Comparison of ENCODE assay signal across 8 cellular contexts in genomic region chr6:141988954-141989705, GRCh38.
DNase-seq lines count a peak whose midpoint lies in the region; ATAC-seq, FAIRE-seq and TF ChIP-seq lines count a peak whose summit lies in the region.

No MANE protein-coding gene starts in this region.

- H3K4me3 ChIP-seq in OCI-LY1 (ENCODE audit: low read depth, low read length, poor library complexity, severe bottlenecking) (no peak overlapping the region), kidney (ENCODE audit: low read length in 2 of 2) (no peak overlapping the region), transverse colon (no peak overlapping the region)

- DNase-seq in NCI-H1105 treated with DMSO at 0.1 percent for 48 hours (lab: John Stamatoyannopoulos, UW) (peak; percentile 38), NCI-H1105 (lab: John Stamatoyannopoulos, UW) (no peak), astrocyte of the hippocampus (ENCODE audit: low read depth, low spot score) (peak; percentile 79), kidney (no peak), transverse colon (no peak)

- no peak for TF ChIP-seq EP300 in transverse colon (IDR thresholded peaks at IDR 0.05; ENCODE audit: low read depth)

- H3K4me1 ChIP-seq in OCI-LY1 (ENCODE audit: insufficient read depth, low read length, severe bottlenecking) (no peaks in the 10 kb centered on the region), kidney (ENCODE audit: control insufficient read depth in 1 of 2, insufficient read depth in 1 of 2, low read depth in 1 of 2, low read length in 2 of 2) (peaks cover 2 to 6% of the 10 kb centered on the region in 2 donors), transverse colon (no peaks in the 10 kb centered on the region)

- no peak for FAIRE-seq in kidney (lab: Jason Lieb, UNC)

- no peaks in the 10 kb centered on the region for H4K20me1 ChIP-seq in OCI-LY1 (ENCODE audit: insufficient read depth, low read length)

- H3K9me3 ChIP-seq in OCI-LY1 (ENCODE audit: low read length) (no peaks in the 10 kb centered on the region), kidney (ENCODE audit: control insufficient read depth in 1 of 2, low read length in 2 of 2) (no peaks in the 10 kb centered on the region), transverse colon (no peaks in the 10 kb centered on the region)

- H3K4me2 ChIP-seq in OCI-LY1 (ENCODE audit: low read length) = no peak overlapping the region

- H3K27ac ChIP-seq in OCI-LY1 (ENCODE audit: low read depth, low read length, poor library complexity, severe bottlenecking) (no peak overlapping the region), kidney (ENCODE audit: low read depth in 2 of 2, low read length in 2 of 2) (no peak overlapping the region), transverse colon (no peak overlapping the region)

- H3K36me3 ChIP-seq in OCI-LY1 (ENCODE audit: insufficient read depth, low read length) (no peaks in the 10 kb centered on the region), kidney (ENCODE audit: control insufficient read depth in 1 of 2, insufficient read depth in 2 of 2, low read length in 2 of 2) (no peaks in the 10 kb centered on the region), transverse colon (no peaks in the 10 kb centered on the region)

- in situ Hi-C loops in transverse colon (cut with MboI; ENCODE audit: low pct_ligation_motif_present in 1 of 4, low pct_unique_long_range_greater_than_20kb in 1 of 4, low sequenced_read_pairs in 3 of 4) = no loop called here

- TF ChIP-seq CTCF in OCI-LY1 (IDR thresholded peaks at IDR 0.05; ENCODE audit: low read length) (peak; percentile 73), kidney (IDR thresholded peaks at IDR 0.05; ENCODE audit: borderline replicate concordance, extremely low read depth, insufficient read depth) (peak; percentile 28), transverse colon (IDR thresholded peaks at IDR 0.05) (peak in 3 of 5 experiments; percentile 28 to 45 (median 37))

- no peaks in the 10 kb centered on the region for H3K9me2 ChIP-seq in OCI-LY1 (ENCODE audit: low read depth, low read length)

- no peak overlapping the region for H2AFZ ChIP-seq in OCI-LY1 (ENCODE audit: low read length)

- ATAC-seq in GM19467 (IDR thresholded peaks at IDR 0.05; ENCODE audit: unreplicated experiment) (peak; percentile 80), HG03460 (IDR thresholded peaks at IDR 0.05; ENCODE audit: unreplicated experiment) (peak; percentile 80)

- H3K79me2 ChIP-seq in OCI-LY1 (ENCODE audit: insufficient read depth, low read length) = no peaks in the 10 kb centered on the region

- no peak overlapping the region for H3K9ac ChIP-seq in OCI-LY1 (ENCODE audit: low read length)
- no peak overlapping the region for H3K9ac ChIP-seq in kidney (ENCODE audit: low read length in 2 of 2)

- intact Hi-C loops in kidney (cut with DNase I) (no loop called here), transverse colon (cut with DNase I; ENCODE audit: low total_unique reads) (no loop called here)

- no peaks in the 10 kb centered on the region for H3F3A ChIP-seq in OCI-LY1 (ENCODE audit: insufficient read depth, low read length)

- no peak for TF ChIP-seq POLR2A in transverse colon (IDR thresholded peaks at IDR 0.05)

- WGBS in transverse colon (ENCODE audit: low coverage in 1 of 2), 2 donors = 38 to 47% methylated on average over 2 of the region's 2 CpGs

- H3K27me3 ChIP-seq in OCI-LY1 (ENCODE audit: insufficient read depth, low read length) (no peaks in the 10 kb centered on the region), transverse colon (no peaks in the 10 kb centered on the region)

Comparison
In these comparisons a context has a peak if more than half of its experiments do, and no peak if none do; other contexts are left out.
1. DNase-seq: peak in NCI-H1105 treated with DMSO at 0.1 percent for 48 hours (single experiment) and astrocyte of the hippocampus (single experiment); none in NCI-H1105 (single experiment), kidney (single experiment) and transverse colon (single experiment).
2. Peak in every context shown above with its lines, with median percentiles within 50 percentile points of each other: CTCF ChIP-seq.